Comparison of ENCODE assay signal across 17 cellular contexts in the genomic region with DNA sequence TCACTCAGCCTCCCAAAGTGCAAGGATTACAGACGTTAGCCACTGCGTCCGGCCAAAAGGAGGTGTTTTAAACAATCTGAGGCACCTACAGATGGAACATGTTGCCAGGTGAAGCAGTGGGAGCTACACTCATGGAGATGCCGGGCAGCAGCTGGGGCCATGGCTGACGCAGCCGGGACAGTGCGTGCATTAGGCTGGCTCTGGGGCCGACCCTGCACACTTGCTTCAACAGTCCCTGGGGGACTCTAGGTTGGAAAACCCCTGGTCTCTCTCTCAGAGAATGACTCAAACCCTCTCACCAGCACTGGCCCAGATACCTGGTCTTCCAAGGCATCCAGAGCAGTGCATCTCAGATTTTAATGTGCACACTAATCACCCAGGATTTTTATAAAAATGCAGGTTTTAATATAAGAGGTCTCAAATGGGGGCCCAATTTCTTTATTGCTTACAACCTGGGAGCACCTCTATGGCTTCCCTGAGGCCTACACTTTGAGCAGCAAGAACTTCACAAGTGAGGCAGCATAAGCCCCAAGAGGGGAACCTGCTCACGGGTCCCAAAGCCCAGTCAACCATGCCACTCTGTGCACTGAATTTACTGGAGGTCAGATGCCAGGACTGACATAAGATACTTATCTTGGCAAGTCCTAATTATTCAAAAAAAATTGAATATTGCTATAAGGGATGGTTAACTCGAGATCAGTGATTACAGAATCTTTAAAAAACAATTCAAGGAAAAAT.
DNase-seq lines count a peak whose midpoint lies in the region; ATAC-seq, FAIRE-seq and TF ChIP-seq lines count a peak whose summit lies in the region.
"Had no signal": no experiment of that assay in that cellular context is flagged by ENCODE, and none has a peak within 500 bp of the region (broad histone marks: within the 10 kb centered on the region; RNA-seq: fewer than 3 reads in every experiment).

No MANE protein-coding gene starts in this region.

- no peak for TF ChIP-seq POLR2A in sigmoid colon (IDR thresholded peaks at IDR 0.05)

- no peak for TF ChIP-seq EP300 in sigmoid colon (IDR thresholded peaks at IDR 0.05)

- H3K27ac ChIP-seq in coronary artery (no peak overlapping the region), sigmoid colon (no peak overlapping the region)
- H3K27ac ChIP-seq: thoracic aorta had no signal

- H3K4me1 ChIP-seq in sigmoid colon = peaks cover 0 to 10% (median 6%) of the 10 kb centered on the region in 4 donors

- peaks cover 13 to 53% (median 26%) of the 10 kb centered on the region in 4 donors for H3K36me3 ChIP-seq in sigmoid colon

- peak; percentile 57 for ATAC-seq in GM19438 (IDR thresholded peaks at IDR 0.05; ENCODE audit: low read depth, unreplicated experiment)
- ATAC-seq in HG02981 (IDR thresholded peaks at IDR 0.05; ENCODE audit: unreplicated experiment) = peak; percentile 65
- ATAC-seq: right cardiac atrium had no signal

- no peak overlapping the region for H3K4me3 ChIP-seq in coronary artery
- no peak overlapping the region for H3K4me3 ChIP-seq in sigmoid colon
- H3K4me3 ChIP-seq: thoracic aorta had no signal

- DNase-seq in GM18507 (ENCODE audit: extremely low spot score, insufficient read length, low read depth) (peak; percentile 39), coronary artery (ENCODE audit: low spot score) (peak; percentile 40), sigmoid colon (no peak), T1000 (lab: John Stamatoyannopoulos, UW) (no peak), SHP77 treated with DMSO at 0.1 percent for 48 hours (lab: John Stamatoyannopoulos, UW) (no peak), foreskin melanocyte (no peak)
- DNase-seq: activated T-cell treated with anti-CD3 and anti-CD28 coated beads for 4 hours; aorta; CD8-positive, alpha-beta memory T cell; foreskin fibroblast; kidney; NCI-H510A; right cardiac atrium had no signal

- TF ChIP-seq CTCF in coronary artery (IDR thresholded peaks at IDR 0.05) (no peak), sigmoid colon (IDR thresholded peaks at IDR 0.05) (no peak)

- no peaks in the 10 kb centered on the region for H3K27me3 ChIP-seq in sigmoid colon

- intact Hi-C loops in sigmoid colon (cut with DNase I) = no loop called here

- H3K9me3 ChIP-seq in sigmoid colon = no peaks in the 10 kb centered on the region
- H3K9me3 ChIP-seq: thoracic aorta had no signal

- 86 to 94% methylated on average over 10 of the region's 10 CpGs for WGBS in sigmoid colon, 2 donors

- FAIRE-seq in GM18507 (lab: Jason Lieb, UNC) = peak; percentile 71
- FAIRE-seq: H54, kidney had no signal

Comparison
In these comparisons a context has a peak if more than half of its experiments do, and no peak if none do; other contexts are left out.
1. DNase-seq: peak in GM18507 (single experiment) and coronary artery (single experiment); none in sigmoid colon (single experiment), T1000 (single experiment), SHP77 treated with DMSO at 0.1 percent for 48 hours (single experiment) and foreskin melanocyte (single experiment).